Comparison of ENCODE assay signal across 8 cellular contexts in the genomic region with DNA sequence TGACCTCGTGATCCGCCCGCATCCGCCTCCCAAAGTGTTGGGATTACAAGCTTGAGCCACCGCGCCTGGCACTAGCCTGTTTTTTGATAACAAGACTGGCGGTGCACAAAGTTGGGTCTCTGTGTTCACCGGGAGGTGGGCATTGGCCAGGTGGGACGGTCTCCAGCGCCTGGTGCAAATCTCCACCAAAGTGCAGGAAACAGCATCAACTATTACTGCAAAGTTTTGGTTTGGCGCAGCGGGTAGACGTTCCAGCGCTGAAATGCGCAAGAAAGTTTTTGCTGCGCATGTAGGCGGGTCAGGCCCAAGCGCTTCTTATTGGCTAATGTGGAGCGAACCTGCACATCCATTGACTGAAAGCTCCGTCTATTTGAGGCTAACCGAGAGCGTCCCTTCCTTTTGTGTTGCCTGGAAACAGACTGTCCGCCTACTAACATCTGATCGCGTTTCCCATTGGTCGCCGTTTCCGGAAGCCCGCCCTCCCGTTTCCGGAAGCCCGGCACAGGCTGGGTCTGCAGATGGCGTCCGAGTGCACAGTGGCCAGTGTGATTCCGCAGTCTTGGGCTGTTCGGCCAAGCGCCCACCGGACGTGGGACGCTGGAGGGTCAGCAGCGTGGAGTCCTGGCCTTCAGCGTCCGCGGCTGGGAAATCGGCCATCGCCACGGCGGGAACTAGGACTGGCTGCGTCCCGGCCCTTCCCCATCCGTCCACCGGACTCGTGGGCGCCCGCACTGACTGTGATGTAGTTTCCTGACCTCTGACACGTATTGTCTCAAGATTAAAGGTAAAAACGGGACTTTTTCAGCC. TPM values are rescaled to one million over a fixed set of nuclear protein-coding genes. Genes with fewer than 3 reads are reported as not detected.
DNase-seq lines count a peak whose midpoint lies in the region; TF ChIP-seq lines count a peak whose summit lies in the region.

No MANE protein-coding gene starts in this region.

- no peaks in the 10 kb centered on the region for H3K27me3 ChIP-seq in testis

- no peaks in the 10 kb centered on the region for H3K36me3 ChIP-seq in testis (ENCODE audit: low read depth, missing control alignments)

- peak in 2 of 3 experiments; percentile 9 to 24 for TF ChIP-seq CTCF in testis (IDR thresholded peaks at IDR 0.05)

- DNase-seq in GM04504 (ENCODE audit: low read depth) (peak; percentile 98), HEK293T (ENCODE audit: extremely low spot score) (peak; percentile 87), MV-4-11 (lab: John Stamatoyannopoulos, UW) (peak; percentile 100), SK-MEL-5 (ENCODE audit: low read depth, low spot score) (peak; percentile 98), globus pallidus (ENCODE audit: low spot score) (peak; percentile 99), nucleus accumbens (lab: John Stamatoyannopoulos, UW) (peak; percentile 62 to 99 (median 97)), testis (peak; percentile 99)
- DNase-seq in activated naive CD4-positive, alpha-beta T cell treated with anti-CD3 and anti-CD28 coated beads, Interleukin-2, amount 50 U/mL, for 16 hours, result peak; percentile 91

- WGBS in testis, 2 donors, result 0% methylated on average over 26 to 57 of the region's 57 CpGs

- intact Hi-C loops in testis (cut with DNase I; ENCODE audit: low total_unique reads), result no loop called here

- H3K27ac ChIP-seq in testis, result peak overlapping the region; percentile 67 to 86

- in situ Hi-C loops in SK-MEL-5 (cut with HindIII; ENCODE audit: low pct_unique_long_range_greater_than_20kb, low sequenced_read_pairs), result no loop called here

- POLR2A ChIA-PET in HEK293T (lab: Yijun Ruan, JAX), result interaction anchor here (0.7 to 1.3 kb wide), 5 partner anchors 17 to 277 kb away, joined by 3 to 7 read pairs (median 4); partner anchors contain the start of genes ZNF527, ZNF540, ZNF569 and ZNF571

- no peaks in the 10 kb centered on the region for H3K9me3 ChIP-seq in testis

- peaks cover 17% of the 10 kb centered on the region for H3K4me1 ChIP-seq in testis

- peak; percentile 71 for TF ChIP-seq POLR2A in testis (IDR thresholded peaks at IDR 0.05)

- H3K4me3 ChIP-seq in testis, result peak overlapping the region; percentile 76 to 78

- CTCF ChIA-PET in HEK293T (lab: Yijun Ruan, JAX), result no interaction called here

TF ChIP-seq in HEK293T, 16 proteins besides CTCF, POLR2A, EP300 and RAD21:
- TF ChIP-seq, protein P1, sequence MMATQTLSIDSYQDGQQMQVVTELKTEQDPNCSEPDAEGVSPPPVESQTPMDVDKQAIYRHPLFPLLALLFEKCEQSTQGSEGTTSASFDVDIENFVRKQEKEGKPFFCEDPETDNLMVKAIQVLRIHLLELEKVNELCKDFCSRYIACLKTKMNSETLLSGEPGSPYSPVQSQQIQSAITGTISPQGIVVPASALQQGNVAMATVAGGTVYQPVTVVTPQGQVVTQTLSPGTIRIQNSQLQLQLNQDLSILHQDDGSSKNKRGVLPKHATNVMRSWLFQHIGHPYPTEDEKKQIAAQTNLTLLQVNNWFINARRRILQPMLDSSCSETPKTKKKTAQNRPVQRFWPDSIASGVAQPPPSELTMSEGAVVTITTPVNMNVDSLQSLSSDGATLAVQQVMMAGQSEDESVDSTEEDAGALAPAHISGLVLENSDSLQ (IDR thresholded peaks at IDR 0.05), result peak; percentile 98
- TF ChIP-seq FOXA1 (IDR thresholded peaks at IDR 0.05) (no peak), ELF4 (IDR thresholded peaks at IDR 0.05) (peak; percentile 33)

RNA-seq across cellular contexts. Expression of gene ZNF527, which starts 53.3 kb away (rescaled TPM):
- total RNA-seq in SK-MEL-5 (2014; rRNA removed; shearing (Covaris generic)), result 1.9 and 2.6 TPM in 2 replicates
- polyA plus RNA-seq in SK-MEL-5 (2015; cell fraction: cytosol; rRNA removed), result 1.7 and 2.7 TPM in 2 replicates
- polyA plus RNA-seq in SK-MEL-5 (2015; cell fraction: nucleus; rRNA removed), result 4.5 and 18.5 TPM in 2 replicates
- 10 to 100 TPM; 19.4 to 22.5 TPM for total RNA-seq in testis
- 6.8 TPM for polyA plus RNA-seq in testis (ENCODE audit: insufficient read depth, low read depth, low replicate concordance)

Comparison
In these comparisons a context has a peak if more than half of its experiments do, and no peak if none do; other contexts are left out.
1. Peak in every context shown above with its lines: DNase-seq, H3K4me3 ChIP-seq and H3K27ac ChIP-seq.